1 cellular context compared by ENCODE assay signal in the genomic region with DNA sequence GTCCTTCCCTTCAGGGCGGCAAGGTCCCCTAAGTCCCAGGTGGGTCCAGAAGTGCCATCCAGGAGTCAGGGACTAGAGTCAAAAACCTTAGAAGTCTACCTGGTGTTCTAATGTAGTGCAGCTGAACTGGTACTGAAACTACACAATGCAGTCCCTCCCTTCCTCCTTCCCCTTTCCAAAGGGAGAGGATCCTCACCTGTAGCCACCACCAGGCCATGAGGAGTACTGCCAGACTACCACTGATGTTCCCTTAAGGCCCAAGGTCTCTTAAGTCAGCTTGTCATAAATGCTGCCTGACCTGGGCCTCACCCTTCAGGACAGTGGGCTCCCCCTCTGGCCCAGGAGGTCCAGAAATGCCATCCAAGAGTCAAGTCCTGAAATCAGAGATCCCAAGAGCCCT.
TF ChIP-seq lines count a peak whose summit lies in the region.

No MANE protein-coding gene starts in this region.

TF ChIP-seq in HepG2, 621 proteins besides CTCF, POLR2A, EP300 and RAD21 (continued from another document):
- TF ChIP-seq, protein P1, sequence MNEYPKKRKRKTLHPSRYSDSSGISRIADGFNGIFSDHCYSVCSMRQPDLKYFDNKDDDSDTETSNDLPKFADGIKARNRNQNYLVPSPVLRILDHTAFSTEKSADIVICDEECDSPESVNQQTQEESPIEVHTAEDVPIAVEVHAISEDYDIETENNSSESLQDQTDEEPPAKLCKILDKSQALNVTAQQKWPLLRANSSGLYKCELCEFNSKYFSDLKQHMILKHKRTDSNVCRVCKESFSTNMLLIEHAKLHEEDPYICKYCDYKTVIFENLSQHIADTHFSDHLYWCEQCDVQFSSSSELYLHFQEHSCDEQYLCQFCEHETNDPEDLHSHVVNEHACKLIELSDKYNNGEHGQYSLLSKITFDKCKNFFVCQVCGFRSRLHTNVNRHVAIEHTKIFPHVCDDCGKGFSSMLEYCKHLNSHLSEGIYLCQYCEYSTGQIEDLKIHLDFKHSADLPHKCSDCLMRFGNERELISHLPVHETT (CRISPR knock-in tag; conservative IDR thresholded peaks at IDR 0.05): no peak
- TF ChIP-seq NCOR1 (IDR thresholded peaks at IDR 0.05; ENCODE audit: borderline replicate concordance, low read length): no peak
- no peak for TF ChIP-seq ZFP62 (CRISPR knock-in tag; IDR thresholded peaks at IDR 0.05)
- peak; percentile 44 for TF ChIP-seq STAG1 (CRISPR knock-in tag; IDR thresholded peaks at IDR 0.05)
TF ChIP-seq in HepG2: peak in this region for 1.
